In the genomic region with DNA sequence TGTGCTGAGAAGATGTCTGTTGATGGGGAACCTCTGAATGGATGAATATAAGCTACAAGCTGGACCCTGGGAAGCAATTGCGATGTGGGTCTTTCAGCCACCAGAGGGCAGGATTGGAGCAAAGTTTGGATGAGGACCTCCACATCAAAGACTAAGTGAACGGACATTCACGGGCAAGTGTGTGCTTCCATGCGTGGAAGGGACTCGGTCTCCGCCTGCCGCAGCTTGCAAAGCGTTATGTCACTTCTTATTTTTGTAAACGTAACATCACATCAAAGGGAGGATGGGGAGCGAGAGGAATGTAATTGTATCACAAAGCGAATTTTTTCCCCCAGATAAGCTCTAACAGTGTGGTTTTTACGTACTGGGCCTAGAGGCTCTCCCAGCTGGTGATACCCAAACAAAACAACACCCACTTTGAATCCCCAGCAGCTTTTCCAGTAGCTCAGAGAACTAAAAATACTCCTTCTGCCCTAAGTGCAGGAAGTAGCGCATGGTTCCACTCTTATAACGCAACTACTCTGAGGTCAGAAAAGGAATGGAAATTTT, we compare ENCODE assay signal across 8 cellular contexts.
A peak's percentile ranks its signal among the peaks of the same experiment; 100 is the strongest.
DNase-seq lines count a peak whose midpoint lies in the region; ATAC-seq and TF ChIP-seq lines count a peak whose summit lies in the region.

No MANE protein-coding gene starts in this region.

- intact Hi-C loops in colonic mucosa (cut with DNase I) (loop anchor here (5.0 kb wide), 3 partner anchors 133 to 243 kb away; no protein-coding TSS in a partner anchor), left colon (cut with DNase I, micrococcal nuclease) (loop anchor here in 1 of 2 donors (5.0 kb wide), 1 partner anchor 133 kb away; no protein-coding TSS in a partner anchor)

- H3K9me3 ChIP-seq in colonic mucosa, result no peaks in the 10 kb centered on the region

- H3K4me3 ChIP-seq in colonic mucosa, result peak overlapping the region; percentile 23

- ATAC-seq in GM18868 (IDR thresholded peaks at IDR 0.05; ENCODE audit: unreplicated experiment) (peak; percentile 82), HG03135 (IDR thresholded peaks at IDR 0.05; ENCODE audit: unreplicated experiment) (peak; percentile 66), left colon (peak; percentile 89)

- peak; percentile 68 for TF ChIP-seq CTCF in colonic mucosa (IDR thresholded peaks at IDR 0.05)

- no peaks in the 10 kb centered on the region for H3K4me1 ChIP-seq in colonic mucosa

- no peaks in the 10 kb centered on the region for H3K27me3 ChIP-seq in colonic mucosa

- H3K9ac ChIP-seq in colonic mucosa (ENCODE audit: low read depth in 2 of 2, low read length in 2 of 2), result peak overlapping the region in 1 of 2 donors; percentile 4

- DNase-seq in AG08396 (ENCODE audit: low spot score) (peak; percentile 84), NCI-H2227 (lab: John Stamatoyannopoulos, UW; ENCODE audit: unreplicated experiment) (peak; percentile 85), colonic mucosa (peak; percentile 90), left colon (peak; percentile 75 to 87)
- DNase-seq in activated CD4-positive, alpha-beta T cell treated with anti-CD3 and anti-CD28 coated beads for 1 hour, result peak; percentile 47
- DNase-seq in stimulated activated CD4-positive, alpha-beta T cell treated with anti-CD3 and anti-CD28 coated beads, Interleukin-1b, Interleukin-23, amount 100 ng/mL, for 4 hours (ENCODE audit: low read depth in 2 of 2), result peak; percentile 53 to 58

- H3K36me3 ChIP-seq in colonic mucosa, result no peaks in the 10 kb centered on the region

- peak overlapping the region; percentile 33 for H3K27ac ChIP-seq in colonic mucosa

Comparison
In these comparisons a context has a peak if more than half of its experiments do, and no peak if none do; other contexts are left out.
1. Peak in every context shown above with its lines: DNase-seq, ATAC-seq, H3K4me3 ChIP-seq and H3K27ac ChIP-seq.